Comparison of ENCODE assay signal across 20 cellular contexts in the genomic region with DNA sequence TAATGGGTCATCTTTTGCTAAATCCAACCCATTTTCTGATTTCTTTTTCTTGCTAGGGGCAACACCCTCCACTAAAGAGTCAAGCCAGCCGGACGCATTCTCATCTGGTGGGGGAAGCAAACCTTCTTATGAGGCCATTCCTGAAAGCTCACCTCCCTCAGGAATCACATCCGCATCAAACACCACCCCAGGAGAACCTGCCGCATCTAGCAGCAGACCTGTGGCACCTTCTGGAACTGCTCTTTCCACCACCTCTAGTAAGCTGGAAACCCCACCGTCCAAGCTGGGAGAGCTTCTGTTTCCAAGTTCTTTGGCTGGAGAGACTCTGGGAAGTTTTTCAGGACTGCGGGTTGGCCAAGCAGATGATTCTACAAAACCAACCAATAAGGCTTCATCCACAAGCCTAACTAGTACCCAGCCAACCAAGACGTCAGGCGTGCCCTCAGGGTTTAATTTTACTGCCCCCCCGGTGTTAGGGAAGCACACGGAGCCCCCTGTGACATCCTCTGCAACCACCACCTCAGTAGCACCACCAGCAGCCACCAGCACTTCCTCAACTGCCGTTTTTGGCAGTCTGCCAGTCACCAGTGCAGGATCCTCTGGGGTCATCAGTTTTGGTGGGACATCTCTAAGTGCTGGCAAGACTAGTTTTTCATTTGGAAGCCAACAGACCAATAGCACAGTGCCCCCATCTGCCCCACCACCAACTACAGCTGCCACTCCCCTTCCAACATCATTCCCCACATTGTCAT.
DNase-seq lines count a peak whose midpoint lies in the region; ATAC-seq, FAIRE-seq and TF ChIP-seq lines count a peak whose summit lies in the region.
"Had no signal": no experiment of that assay in that cellular context is flagged by ENCODE, and none has a peak within 500 bp of the region (broad histone marks: within the 10 kb centered on the region; RNA-seq: fewer than 3 reads in every experiment).

No MANE protein-coding gene starts in this region.

- TSS peak; percentile 42 for BruUV-seq in OCI-LY7 (replicated peaks; lab: Mats Ljungman, UMichigan)
- TSS peak; percentile 32 for BruUV-seq in GM12878 (replicated peaks; lab: Mats Ljungman, UMichigan)

- H3K4me2 ChIP-seq in BLaER1 treated with 17β-estradiol and CSF1 and Interleukin-3, amounts not matched to agents 10 nM and 100 nM, result peak overlapping the region; percentile 8 to 64 (median 42); a peak in 21 of 22 replicates
- H3K4me2 ChIP-seq in OCI-LY7 (ENCODE audit: low read length) (no peak overlapping the region), GM12878 (ENCODE audit: control insufficient read depth, insufficient read depth) (no peak overlapping the region)
- H3K4me2 ChIP-seq: GM23338, KMS-11 had no signal

- TF ChIP-seq RAD21 in GM12878 (IDR thresholded peaks at IDR 0.05; ENCODE audit: insufficient read depth, low read depth, low read length), result no peak

- POLR2A ChIA-PET in OCI-LY7 (lab: Charles Lee) (interaction anchor here (0.6 kb wide), 2 partner anchors 15 to 159 kb away, joined by 4 to 5 read pairs; no protein-coding TSS in a partner anchor), GM12878 (lab: Charles Lee) (interaction anchor here (0.5 kb wide), 1 partner anchor 171 kb away, joined by 4 read pairs; no protein-coding TSS in a partner anchor)

- H2AFZ ChIP-seq in OCI-LY7 (ENCODE audit: low read length) (no peak overlapping the region), GM12878 (ENCODE audit: control insufficient read depth, low read depth, low read length) (no peak overlapping the region)
- H2AFZ ChIP-seq: GM23338 had no signal

- no peak overlapping the region for H3K27ac ChIP-seq in BLaER1 treated with 17β-estradiol and CSF1 and Interleukin-3, amounts not matched to agents 10 nM and 100 nM
- H3K27ac ChIP-seq in OCI-LY7 (ENCODE audit: low read depth, low read length, poor library complexity, severe bottlenecking) (no peak overlapping the region), GM12878 (ENCODE audit: control insufficient read depth, insufficient read depth) (no peak overlapping the region)
- H3K27ac ChIP-seq: C4-2B, HL-60, KMS-11 had no signal

- H4K20me1 ChIP-seq in BLaER1 treated with 17β-estradiol and CSF1 and Interleukin-3, amounts not matched to agents 10 nM and 100 nM, result peaks cover 0 to 29% (median 8%) of the 10 kb centered on the region in 11 experiments; a peak in 7 of 22 replicates
- no peaks in the 10 kb centered on the region for H4K20me1 ChIP-seq in OCI-LY7 (ENCODE audit: insufficient read depth, low read length)
- H4K20me1 ChIP-seq in GM12878 (ENCODE audit: control insufficient read depth, insufficient read depth), result no peaks in the 10 kb centered on the region

- SMC1A ChIA-PET in GM12878 (lab: Charles Lee; ENCODE audit: uncharacterized antibody, unreplicated experiment), result interaction anchor here (1.1 to 1.4 kb wide), 3 partner anchors 15 to 20 kb away, joined by 3 to 4 read pairs (median 4); no protein-coding TSS in a partner anchor

- H3K4me3 ChIP-seq in BE2C (ENCODE audit: low read depth, low read length) (no peak overlapping the region), OCI-LY7 (ENCODE audit: low read depth, low read length, poor library complexity, severe bottlenecking) (no peak overlapping the region), GM12878 (no peak overlapping the region)
- no peak overlapping the region for H3K4me3 ChIP-seq in BLaER1 treated with 17β-estradiol and CSF1 and Interleukin-3, amounts not matched to agents 10 nM and 100 nM
- H3K4me3 ChIP-seq: GM23338 had no signal

- ATAC-seq in GM12878 (no peak), GM21526 (IDR thresholded peaks at IDR 0.05; ENCODE audit: low FRiP score, unreplicated experiment) (no peak), left lobe of liver (no peak)
- ATAC-seq: GM23338 had no signal

- TF ChIP-seq EP300 in GM12878 (IDR thresholded peaks at IDR 0.05; ENCODE audit: borderline replicate concordance in 1 of 2, control insufficient read depth in 1 of 2, low read depth in 2 of 2, low read length in 2 of 2), result no peak

- no peaks in the 10 kb centered on the region for H3K27me3 ChIP-seq in BE2C
- H3K27me3 ChIP-seq in BLaER1 treated with 17β-estradiol and CSF1 and Interleukin-3, amounts not matched to agents 10 nM and 100 nM, result no peaks in the 10 kb centered on the region
- no peaks in the 10 kb centered on the region for H3K27me3 ChIP-seq in GM12878 (replicated peaks in 1 of 2; ENCODE audit: control insufficient read depth in 2 of 2, insufficient read depth in 2 of 2, low read length in 1 of 2)

- RAD21 ChIA-PET in GM12878 (lab: Charles Lee; ENCODE audit: unreplicated experiment), result no interaction called here

- in situ Hi-C loops in GM12878 (cut with MboI), result no loop called here

- WGBS in GM12878 (ENCODE audit: insufficient coverage, insufficient replicate concordance, low lambda C conversion rate, missing lambda C conversion rate), result 91% methylated on average over 11 of the region's 11 CpGs

- no peak for TF ChIP-seq CTCF in BE2C (IDR thresholded peaks at IDR 0.05; ENCODE audit: low read depth, low read length)
- TF ChIP-seq CTCF in OCI-LY7 (conservative IDR thresholded peaks at IDR 0.05; ENCODE audit: low read length), result no peak
- no peak for TF ChIP-seq CTCF in GM12878 (IDR thresholded peaks at IDR 0.05 in 2 of 3, conservative IDR thresholded peaks at IDR 0.05 in 1 of 3; ENCODE audit: control insufficient read depth in 2 of 3, extremely low read depth in 1 of 3, insufficient read depth in 1 of 3, low read depth in 3 of 3, low read length in 3 of 3)

- DNase-seq in BE2C (peak; percentile 22), OCI-LY7 (ENCODE audit: low spot score) (no peak), GM12878 (ENCODE audit: low read depth, low spot score) (no peak), left lobe of liver (ENCODE audit: low spot score) (no peak)
- no peak for DNase-seq in stimulated activated CD4-positive, alpha-beta T cell treated with anti-CD3 and anti-CD28 coated beads, Interleukin-15, amount 100 ng/mL, for 24 hours
- DNase-seq: MM.1S, NCI-H1436 treated with DMSO at 0.1 percent for 48 hours, NCI-H2227 treated with DMSO at 0.1 percent for 48 hours, NCI-H774, SHP77 treated with DMSO at 0.1 percent for 48 hours, T-helper 2 cell had no signal

- CTCF ChIA-PET in OCI-LY7 (lab: Charles Lee; ENCODE audit: unreplicated experiment) (no interaction called here), GM12878 (lab: Yijun Ruan, JAX) (interaction anchor here (0.6 kb wide), 1 partner anchor 1458 kb away, joined by 3 read pairs; no protein-coding TSS in a partner anchor)

- H3K79me2 ChIP-seq in OCI-LY7 (ENCODE audit: insufficient read depth, low read depth, low read length), result no peaks in the 10 kb centered on the region
- no peaks in the 10 kb centered on the region for H3K79me2 ChIP-seq in GM12878 (ENCODE audit: control insufficient read depth, insufficient read depth, low read length)

- 0 out of 22 replicates have a peak overlapping the region, but pooled peaks of 1 of the 11 experiments have one; percentile 8 for H3K9ac ChIP-seq in BLaER1 treated with 17β-estradiol and CSF1 and Interleukin-3, amounts not matched to agents 10 nM and 100 nM
- no peak overlapping the region for H3K9ac ChIP-seq in GM12878 (ENCODE audit: control insufficient read depth, insufficient read depth, low read length)
- H3K9ac ChIP-seq: KMS-11 had no signal

- H3K9me2 ChIP-seq in OCI-LY7 (ENCODE audit: insufficient read depth, low read length), result no peaks in the 10 kb centered on the region

- TF ChIP-seq POLR2A in GM12878 (IDR thresholded peaks at IDR 0.05; ENCODE audit: low read depth, low read length), result no peak

- no peaks in the 10 kb centered on the region for H3K4me1 ChIP-seq in BE2C
- H3K4me1 ChIP-seq in BLaER1 treated with 17β-estradiol and CSF1 and Interleukin-3, amounts not matched to agents 10 nM and 100 nM, result peaks cover 12 to 28% (median 20%) of the 10 kb centered on the region in 10 experiments
- H3K4me1 ChIP-seq in OCI-LY7 (ENCODE audit: insufficient read depth, low read length, poor library complexity, severe bottlenecking), result no peaks in the 10 kb centered on the region
- H3K4me1 ChIP-seq in GM12878 (ENCODE audit: control insufficient read depth, insufficient read depth, low read length), result no peaks in the 10 kb centered on the region

- H3K36me3 ChIP-seq in BE2C, result peaks cover 61% of the 10 kb centered on the region
- H3K36me3 ChIP-seq in BLaER1 treated with 17β-estradiol and CSF1 and Interleukin-3, amounts not matched to agents 10 nM and 100 nM, result peaks cover 91 to 98% (median 96%) of the 10 kb centered on the region in 11 experiments
- H3K36me3 ChIP-seq in OCI-LY7 (ENCODE audit: insufficient read depth, low read length), result peaks cover 91% of the 10 kb centered on the region
- H3K36me3 ChIP-seq in GM12878 (ENCODE audit: control insufficient read depth in 2 of 2, insufficient read depth in 2 of 2, low read length in 1 of 2), result peaks cover 28 to 30% of the 10 kb centered on the region in 2 experiments

- intact Hi-C loops in OCI-LY7 (cut with micrococcal nuclease; ENCODE audit: unreplicated experiment) (no loop called here), GM12878 (cut with micrococcal nuclease; ENCODE audit: unreplicated experiment) (no loop called here)

- no peak for FAIRE-seq in GM12878 (lab: Jason Lieb, UNC)
- FAIRE-seq: GM12892, GM19239, RCC 7860 had no signal

- H3K9me3 ChIP-seq in BE2C (no peaks in the 10 kb centered on the region), OCI-LY7 (ENCODE audit: low read length) (no peaks in the 10 kb centered on the region), GM12878 (replicated peaks; ENCODE audit: control insufficient read depth, insufficient read depth, low read length) (no peaks in the 10 kb centered on the region)
- H3K9me3 ChIP-seq in BLaER1 treated with 17β-estradiol and CSF1 and Interleukin-3, amounts not matched to agents 10 nM and 100 nM (replicated peaks in 1 of 11), result no peaks in the 10 kb centered on the region

TF ChIP-seq in GM12878, 131 proteins besides CTCF, POLR2A, EP300 and RAD21 (continues in another document):
- TF ChIP-seq ATF7 (IDR thresholded peaks at IDR 0.05; ENCODE audit: low read depth) (no peak), STAT1 (conservative IDR thresholded peaks at IDR 0.05) (no peak), SREBF1 (IDR thresholded peaks at IDR 0.05; ENCODE audit: low read length) (no peak), CHD4 (IDR thresholded peaks at IDR 0.05) (no peak), NFXL1 (IDR thresholded peaks at IDR 0.05; ENCODE audit: borderline replicate concordance) (no peak), JUNB (IDR thresholded peaks at IDR 0.05) (no peak), BMI1 (IDR thresholded peaks at IDR 0.05; ENCODE audit: borderline replicate concordance) (no peak), KLF5 (IDR thresholded peaks at IDR 0.05; ENCODE audit: partially characterized antibody) (no peak)

Comparison
In these comparisons a context has a peak if more than half of its experiments do, and no peak if none do; other contexts are left out.
1. H3K4me2 ChIP-seq: peak in BLaER1 treated with 17β-estradiol and CSF1 and Interleukin-3, amounts not matched to agents 10 nM and 100 nM (11 of 11); none in OCI-LY7 (single experiment) and GM12878 (single experiment).